Comparison of ENCODE assay signal across 15 cellular contexts in the genomic region with DNA sequence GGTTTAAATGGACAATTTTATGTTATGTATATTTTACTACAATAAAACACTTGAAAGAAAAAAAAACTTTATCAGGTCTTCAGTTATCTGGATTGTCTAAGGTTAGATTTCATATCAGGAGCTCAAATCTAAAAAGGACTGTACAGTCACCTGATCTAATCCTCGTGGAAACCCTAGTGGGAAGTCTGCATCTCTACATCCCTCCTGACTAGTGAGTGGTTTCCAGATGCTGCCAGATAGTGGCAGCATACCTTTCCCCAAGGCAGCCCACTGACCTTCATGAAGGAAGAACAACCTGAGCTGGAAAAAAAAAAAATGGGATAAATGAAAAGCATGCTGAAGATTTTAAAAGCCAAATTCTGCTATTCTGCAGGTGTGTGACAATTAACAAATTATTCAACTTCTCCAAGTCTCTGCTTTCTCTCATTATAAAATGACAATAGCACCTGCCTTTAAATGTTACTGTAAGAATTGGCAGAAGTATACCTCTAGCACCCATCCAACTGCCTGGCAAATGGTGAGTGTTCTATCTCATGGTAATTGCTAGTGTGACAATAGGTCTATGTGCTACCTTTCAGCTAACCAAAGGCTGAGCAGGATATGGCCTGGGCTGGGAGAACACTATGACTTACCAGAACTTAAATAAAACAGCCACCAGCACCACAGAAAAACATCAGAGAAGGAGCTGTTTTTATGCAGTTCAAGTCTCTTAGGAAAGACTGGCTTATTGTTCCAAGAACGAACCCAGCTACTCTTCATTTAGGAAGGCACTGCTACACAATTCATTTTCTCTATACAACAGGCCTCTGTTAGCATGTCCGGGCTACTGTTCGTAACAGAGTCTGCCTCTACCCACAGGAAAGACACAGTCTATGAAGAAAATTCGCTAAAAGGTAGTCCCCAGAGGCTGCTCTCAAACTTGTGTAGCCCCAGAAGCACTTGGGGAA. TPM values are rescaled to one million over a fixed set of nuclear protein-coding genes. Genes with fewer than 3 reads are reported as not detected.
DNase-seq lines count a peak whose midpoint lies in the region; ATAC-seq and TF ChIP-seq lines count a peak whose summit lies in the region.
"Had no signal": no experiment of that assay in that cellular context is flagged by ENCODE, and none has a peak within 500 bp of the region (broad histone marks: within the 10 kb centered on the region; RNA-seq: fewer than 3 reads in every experiment).

No MANE protein-coding gene starts in this region.

- H3K36me3 ChIP-seq in Panc1 (ENCODE audit: control insufficient read depth, insufficient read depth, low read length) (no peaks in the 10 kb centered on the region), endodermal cell (ENCODE audit: control insufficient read depth, insufficient read depth, low read length) (peaks cover 15% of the 10 kb centered on the region), hepatocyte (replicated peaks; ENCODE audit: insufficient read depth, low read depth) (no peaks in the 10 kb centered on the region)
- H3K36me3 ChIP-seq: uterus had no signal

- no TSS peak for BruUV-seq in Panc1 (replicated peaks; lab: Mats Ljungman, UMichigan)

- H3K36me3 Mint-ChIP-seq in activated T-cell treated with anti-CD3 and anti-CD28 coated beads, Interleukin-2, amount 50 U/mL, for 72 hours (ENCODE audit: insufficient read depth in 2 of 2), result peaks cover 8 to 26% of the 10 kb centered on the region in 2 donors
- H3K36me3 Mint-ChIP-seq in endodermal cell (ENCODE audit: low read depth), result peaks cover 41% of the 10 kb centered on the region

- intact Hi-C loops in Panc1 (cut with micrococcal nuclease; ENCODE audit: unreplicated experiment), result no loop called here

- H3K27ac Mint-ChIP-seq in activated T-cell treated with anti-CD3 and anti-CD28 coated beads, Interleukin-2, amount 50 U/mL, for 72 hours, result peak overlapping the region; percentile 76
- no peak overlapping the region for H3K27ac Mint-ChIP-seq in endodermal cell
- H3K27ac Mint-ChIP-seq: dendritic cell treated with granulocyte-macrophage colony-stimulating factor and Interleukin-4, amounts not matched to agents 40 ng/mL and 50 ng/mL, for 4 days had no signal

- H3K4me3 Mint-ChIP-seq in activated T-cell treated with anti-CD3 and anti-CD28 coated beads, Interleukin-2, amount 50 U/mL, for 72 hours, result peak overlapping the region in 1 of 2 donors; percentile 5
- no peak overlapping the region for H3K4me3 Mint-ChIP-seq in endodermal cell
- H3K4me3 Mint-ChIP-seq: dendritic cell treated with granulocyte-macrophage colony-stimulating factor and Interleukin-4, amounts not matched to agents 40 ng/mL and 50 ng/mL, for 4 days had no signal

- peaks cover 27% of the 10 kb centered on the region for H4K20me1 ChIP-seq in hepatocyte (ENCODE audit: insufficient read depth, poor library complexity, severe bottlenecking)

- CTCF ChIA-PET in Panc1 (lab: Charles Lee), result interaction anchor here (0.8 kb wide), 1 partner anchor 9 kb away, joined by 4 read pairs; no protein-coding TSS in a partner anchor

- H3K79me2 ChIP-seq in hepatocyte, result peaks cover 100% of the 10 kb centered on the region

- in situ Hi-C loops in Panc1 (cut with HindIII; ENCODE audit: low pct_unique_long_range_greater_than_20kb, low sequenced_read_pairs), result no loop called here

- DNase-seq in activated T-cell treated with anti-CD3 and anti-CD28 coated beads, Interleukin-2, amount 50 U/mL, for 72 hours, result no peak
- no peak for DNase-seq in activated T-cell treated with anti-CD3 and anti-CD28 coated beads, Interleukin-2, amount 50 U/mL, for 1 hour
- DNase-seq in Panc1 (ENCODE audit: low read depth, low spot score) (no peak), endodermal cell (no peak), putamen (ENCODE audit: low spot score) (peak; percentile 2), hepatocyte (ENCODE audit: low spot score) (no peak)
- DNase-seq: activated CD8-positive, alpha-beta memory T cell treated with anti-CD3 and anti-CD28 coated beads for 24 hours; Karpas-422; kidney glomerular epithelial cell; NCI-H187 treated with DMSO at 0.1 percent for 48 hours; stimulated activated CD8-positive, alpha-beta memory T cell treated with anti-CD3 and anti-CD28 coated beads, Interleukin-4, amount 100 ng/mL, for 48 hours; uterus had no signal

- H3K9me3 Mint-ChIP-seq in activated T-cell treated with anti-CD3 and anti-CD28 coated beads, Interleukin-2, amount 50 U/mL, for 72 hours, result peaks cover 0 to 4% of the 10 kb centered on the region in 2 donors
- H3K9me3 Mint-ChIP-seq in endodermal cell, result peaks cover 33% of the 10 kb centered on the region
- H3K9me3 Mint-ChIP-seq: dendritic cell treated with granulocyte-macrophage colony-stimulating factor and Interleukin-4, amounts not matched to agents 40 ng/mL and 50 ng/mL, for 4 days had no signal

- WGBS in endodermal cell (ENCODE audit: insufficient coverage in 1 of 2, insufficient read length in 1 of 2), 2 experiments, result 92 to 100% methylated on average over 3 to 5 of the region's 5 CpGs
- WGBS in hepatocyte (ENCODE audit: low lambda C conversion rate, missing lambda C conversion rate), result 83% methylated on average over 5 of the region's 5 CpGs

- no peaks in the 10 kb centered on the region for H3K27me3 ChIP-seq in Panc1 (ENCODE audit: control insufficient read depth, insufficient read depth, low read length)
- H3K27me3 ChIP-seq in endodermal cell (ENCODE audit: control insufficient read depth, insufficient read depth, low read length, poor library complexity, severe bottlenecking), result no peaks in the 10 kb centered on the region
- H3K27me3 ChIP-seq in hepatocyte, result no peaks in the 10 kb centered on the region
- H3K27me3 ChIP-seq: uterus had no signal

- no peaks in the 10 kb centered on the region for H3K9me2 ChIP-seq in hepatocyte (replicated peaks; ENCODE audit: insufficient read depth)

- POLR2A ChIA-PET in Panc1 (lab: Charles Lee), result no interaction called here

- peaks cover 34% of the 10 kb centered on the region for H3K4me1 Mint-ChIP-seq in activated T-cell treated with anti-CD3 and anti-CD28 coated beads, Interleukin-2, amount 50 U/mL, for 72 hours (ENCODE audit: low read depth)
- H3K4me1 Mint-ChIP-seq in endodermal cell, result peaks cover 3% of the 10 kb centered on the region

- no peak overlapping the region for H3K4me2 ChIP-seq in hepatocyte

- H3K9me3 ChIP-seq in Panc1 (ENCODE audit: control insufficient read depth, insufficient read depth, low read depth, low read length) (peaks cover 9% of the 10 kb centered on the region; the same call in 1 of the 2 replicates), endodermal cell (ENCODE audit: control insufficient read depth, low read length) (peaks cover 25% of the 10 kb centered on the region), hepatocyte (ENCODE audit: low read depth) (no peaks in the 10 kb centered on the region)
- H3K9me3 ChIP-seq: uterus had no signal

- TF ChIP-seq CTCF in Panc1 (IDR thresholded peaks at IDR 0.05) (no peak; the same call in 1 of the 2 replicates), endodermal cell (conservative IDR thresholded peaks at IDR 0.05) (peak; percentile 39), hepatocyte (IDR thresholded peaks at IDR 0.05; ENCODE audit: poor library complexity) (no peak)

- no peaks in the 10 kb centered on the region for H3K27me3 Mint-ChIP-seq in activated T-cell treated with anti-CD3 and anti-CD28 coated beads, Interleukin-2, amount 50 U/mL, for 72 hours (ENCODE audit: low read depth)
- no peaks in the 10 kb centered on the region for H3K27me3 Mint-ChIP-seq in endodermal cell (ENCODE audit: insufficient read depth)
- H3K27me3 Mint-ChIP-seq: dendritic cell treated with granulocyte-macrophage colony-stimulating factor and Interleukin-4, amounts not matched to agents 40 ng/mL and 50 ng/mL, for 4 days had no signal

- peak; percentile 18 to 60 for ATAC-seq in activated T-cell treated with anti-CD3 and anti-CD28 coated beads, Interleukin-2, amount 50 U/mL, for 72 hours (replicated peaks in 1 of 2)
- ATAC-seq in Panc1 (peak; percentile 72; the same call in 1 of the 2 replicates), GM21381 (IDR thresholded peaks at IDR 0.05; ENCODE audit: unreplicated experiment) (no peak), GM21447 (IDR thresholded peaks at IDR 0.05; ENCODE audit: unreplicated experiment) (no peak)

- no peak overlapping the region for H3K4me3 ChIP-seq in Panc1 (ENCODE audit: low read depth in 2 of 2, low read length in 2 of 2)
- H3K4me3 ChIP-seq in endodermal cell (ENCODE audit: low read length), result no peak overlapping the region
- no peak overlapping the region for H3K4me3 ChIP-seq in hepatocyte
- H3K4me3 ChIP-seq: uterus had no signal

- no peak overlapping the region for H3K9ac ChIP-seq in endodermal cell (ENCODE audit: extremely low read depth, low read length, poor library complexity, severe bottlenecking)

- peaks cover 12% of the 10 kb centered on the region for H3K4me1 ChIP-seq in Panc1 (ENCODE audit: control insufficient read depth, insufficient read depth, low read length)
- H3K4me1 ChIP-seq in endodermal cell (ENCODE audit: control insufficient read depth, insufficient read depth, low read length), result peaks cover 4% of the 10 kb centered on the region
- no peaks in the 10 kb centered on the region for H3K4me1 ChIP-seq in hepatocyte (ENCODE audit: insufficient read depth)
- H3K4me1 ChIP-seq: uterus had no signal

- no peak overlapping the region for H2AFZ ChIP-seq in hepatocyte

- H3K27ac ChIP-seq in Panc1 (ENCODE audit: low read length) (0 out of 2 replicates have a peak overlapping the region, but pooled peaks have one; percentile 23), endodermal cell (ENCODE audit: low read depth, low read length) (no peak overlapping the region), hepatocyte (no peak overlapping the region)
- H3K27ac ChIP-seq: uterus had no signal

RNA-seq across cellular contexts. Expression of gene CLASP1, which starts 8.6 kb away (rescaled TPM):
- total RNA-seq in activated T-cell treated with anti-CD3 and anti-CD28 coated beads, Interleukin-2, amount 50 U/mL, for 72 hours, result 100 to 1,000 TPM in 1 of 2 donors, 10 to 100 TPM in 1; 95.1 to 121 TPM
- 49.2 TPM for total RNA-seq in Panc1 (2021; ENCODE audit: unreplicated experiment)
- polyA plus RNA-seq in Panc1 (2012; ENCODE audit: insufficient read length), result 22.2 TPM
- 10 to 100 TPM; 87.0 to 88.3 TPM for total RNA-seq in endodermal cell
- 56.6 TPM for polyA plus RNA-seq in endodermal cell (2013, experiment 1 of 2)
- polyA plus RNA-seq in endodermal cell (2013, experiment 2 of 2), result 49.5 TPM
- 45.9 and 68.0 TPM in 2 replicates for total RNA-seq in hepatocyte
- 18.9 and 20.1 TPM in 2 replicates for polyA plus RNA-seq in hepatocyte

Comparison
In these comparisons a context has a peak if more than half of its experiments do, and no peak if none do; other contexts are left out.
1. ATAC-seq: peak in activated T-cell treated with anti-CD3 and anti-CD28 coated beads, Interleukin-2, amount 50 U/mL, for 72 hours (2 of 2) and Panc1 (single experiment); none in GM21381 (single experiment) and GM21447 (single experiment).